In genomic region chr12:30110970-30111586, GRCh38 we compare ENCODE assay signal across 14 cellular contexts.
A peak's percentile ranks its signal among the peaks of the same experiment; 100 is the strongest.
DNase-seq lines count a peak whose midpoint lies in the region; ATAC-seq and TF ChIP-seq lines count a peak whose summit lies in the region.
"Had no signal": no experiment of that assay in that cellular context is flagged by ENCODE, and none has a peak within 500 bp of the region (broad histone marks: within the 10 kb centered on the region; RNA-seq: fewer than 3 reads in every experiment).

No MANE protein-coding gene starts in this region.

- H2AFZ ChIP-seq in neural cell (ENCODE audit: low read depth, low read length): no peak overlapping the region

- no peaks in the 10 kb centered on the region for H3F3A ChIP-seq in neural cell (ENCODE audit: insufficient read depth, low read length, poor library complexity, severe bottlenecking)

- peak; percentile 51 for ATAC-seq in RWPE2 (ENCODE audit: low read depth)
- ATAC-seq: activated naive CD4-positive, alpha-beta T cell treated with anti-CD3 and anti-CD28 coated beads, Interleukin-2, amount 50 U/mL, for 72 hours; gastrocnemius medialis had no signal

- H3K4me1 ChIP-seq in RWPE2 (ENCODE audit: insufficient read depth, poor library complexity, severe bottlenecking): no peaks in the 10 kb centered on the region
- H3K4me1 ChIP-seq: gastrocnemius medialis, tibial artery had no signal

- no peaks in the 10 kb centered on the region for H4K20me1 ChIP-seq in neural cell (ENCODE audit: insufficient read depth)

- H3K36me3 ChIP-seq in RWPE2 (ENCODE audit: low read depth) (no peaks in the 10 kb centered on the region), neural cell (ENCODE audit: insufficient read depth, low read length) (no peaks in the 10 kb centered on the region)
- H3K36me3 ChIP-seq: gastrocnemius medialis, tibial artery had no signal

- no peaks in the 10 kb centered on the region for H3K9me3 ChIP-seq in RWPE2 (ENCODE audit: severe bottlenecking)
- no peaks in the 10 kb centered on the region for H3K9me3 ChIP-seq in neural cell (ENCODE audit: low read length)
- H3K9me3 ChIP-seq: gastrocnemius medialis, tibial artery had no signal

- peak; percentile 90 for TF ChIP-seq EP300 in neural cell (conservative IDR thresholded peaks at IDR 0.05; ENCODE audit: poor library complexity, severe bottlenecking)

- H3K27ac ChIP-seq in RWPE2 (ENCODE audit: poor library complexity, severe bottlenecking) (no peak overlapping the region), neural cell (ENCODE audit: low read length) (peak overlapping the region; percentile 87)
- H3K27ac ChIP-seq: gastrocnemius medialis, tibial artery had no signal

- DNase-seq in EL: peak; percentile 21
- DNase-seq in RWPE2 (ENCODE audit: low spot score): no peak
- DNase-seq in dermis blood vessel endothelial cell: peak; percentile 77
- DNase-seq in activated naive CD4-positive, alpha-beta T cell (lab: John Stamatoyannopoulos, UW): no peak
- no peak for DNase-seq in epidermal melanocyte (ENCODE audit: insufficient read length, low spot score)
- no peak for DNase-seq in mesenteric fat pad (ENCODE audit: low spot score)
- no peak for DNase-seq in GM20000 (ENCODE audit: low spot score)
- DNase-seq: activated CD4-positive, CD25-positive, alpha-beta regulatory T cell; cortex of kidney; gastrocnemius medialis; mesendoderm; tibial artery had no signal

- H3K4me3 ChIP-seq in RWPE2 (ENCODE audit: severe bottlenecking) (no peak overlapping the region), neural cell (ENCODE audit: low read length) (peak overlapping the region; percentile 37)
- H3K4me3 ChIP-seq: gastrocnemius medialis, tibial artery had no signal

- H3K4me2 ChIP-seq in neural cell (ENCODE audit: low read length): peak overlapping the region; percentile 52

- H3K27me3 ChIP-seq in RWPE2 (ENCODE audit: insufficient read depth, poor library complexity, severe bottlenecking) (no peaks in the 10 kb centered on the region), neural cell (ENCODE audit: insufficient read depth, low read depth, low read length) (no peaks in the 10 kb centered on the region)
- H3K27me3 ChIP-seq: gastrocnemius medialis, tibial artery had no signal

- TF ChIP-seq RAD21 in neural cell (conservative IDR thresholded peaks at IDR 0.05): peak; percentile 33

- TF ChIP-seq CTCF in RWPE2 (IDR thresholded peaks at IDR 0.05; ENCODE audit: poor library complexity, severe bottlenecking) (no peak), neural cell (IDR thresholded peaks at IDR 0.05; ENCODE audit: poor library complexity, severe bottlenecking) (no peak), GM20000 (IDR thresholded peaks at IDR 0.05; ENCODE audit: extremely low read depth, missing control alignments) (no peak)

- H3K9ac ChIP-seq in neural cell (ENCODE audit: low read length): peak overlapping the region; percentile 61

- no peaks in the 10 kb centered on the region for H3K9me2 ChIP-seq in neural cell (ENCODE audit: insufficient read depth, low read length)

- no peaks in the 10 kb centered on the region for H3K79me2 ChIP-seq in neural cell (replicated peaks; ENCODE audit: insufficient read depth, low read length)

TF ChIP-seq in neural cell, 6 proteins besides CTCF, POLR2A, EP300 and RAD21:
- TF ChIP-seq REST (IDR thresholded peaks at IDR 0.05; ENCODE audit: borderline replicate concordance) (peak; percentile 90), EZH2 (IDR thresholded peaks at IDR 0.05; ENCODE audit: borderline replicate concordance, insufficient read depth, low read length, poor library complexity, severe bottlenecking) (no peak), POLR2AphosphoS5 (IDR thresholded peaks at IDR 0.05) (peak; percentile 73), SMC3 (conservative IDR thresholded peaks at IDR 0.05; ENCODE audit: poor library complexity) (no peak)
TF ChIP-seq in neural cell: peak in this region for 2.

Comparison
In these comparisons a context has a peak if more than half of its experiments do, and no peak if none do; other contexts are left out.
1. DNase-seq: peak in EL (single experiment) and dermis blood vessel endothelial cell (single experiment); none in RWPE2 (single experiment), activated naive CD4-positive, alpha-beta T cell (0 of 4), epidermal melanocyte (single experiment), mesenteric fat pad (single experiment) and GM20000 (single experiment).